12 cellular contexts compared by ENCODE assay signal in genomic region chr4:6999172-7000086, GRCh38. TPM values are rescaled to one million over a fixed set of nuclear protein-coding genes. Genes with fewer than 3 reads are reported as not detected.
DNase-seq lines count a peak whose midpoint lies in the region; ATAC-seq and TF ChIP-seq lines count a peak whose summit lies in the region.
"Had no signal": no experiment of that assay in that cellular context is flagged by ENCODE, and none has a peak within 500 bp of the region (broad histone marks: within the 10 kb centered on the region; RNA-seq: fewer than 3 reads in every experiment).

No MANE protein-coding gene starts in this region.

- H3K9me3 Mint-ChIP-seq in activated naive CD4-positive, alpha-beta T cell treated with anti-CD3 and anti-CD28 coated beads, Interleukin-2, amount 10 ng/mL, durations not matched to agents 7 days and 5 days = no peaks in the 10 kb centered on the region

- DNase-seq in Ammon's horn (ENCODE audit: low spot score) (peak; percentile 42), IMR-90 (no peak), mesendoderm (peak; percentile 56), WERI-Rb-1 (no peak), NCI-H1105 (lab: John Stamatoyannopoulos, UW) (no peak)
- DNase-seq in activated naive CD4-positive, alpha-beta T cell treated with anti-CD3 and anti-CD28 coated beads, Interleukin-2, amount 10 ng/mL, durations not matched to agents 7 days and 5 days = peak; percentile 77
- DNase-seq: body of pancreas, DMS153, glutamatergic neuron, NCI-H69 had no signal

- H3K4me3 Mint-ChIP-seq in activated naive CD4-positive, alpha-beta T cell treated with anti-CD3 and anti-CD28 coated beads, Interleukin-2, amount 10 ng/mL, durations not matched to agents 7 days and 5 days = peak overlapping the region; percentile 6

- intact Hi-C loops in IMR-90 (cut with micrococcal nuclease) = no loop called here

- no peak overlapping the region for H4K8ac ChIP-seq in IMR-90 (ENCODE audit: low read depth in 2 of 2, low read length in 2 of 2)
- no peak overlapping the region for H4K8ac ChIP-seq in mesendoderm (ENCODE audit: low read depth, low read length)

- H3K14ac ChIP-seq in IMR-90 (replicated peaks; ENCODE audit: low read depth, low read length) = no peak overlapping the region

- H3K4me1 ChIP-seq in IMR-90 (ENCODE audit: control insufficient read depth, insufficient read depth, low read length) (no peaks in the 10 kb centered on the region), mesendoderm (ENCODE audit: control insufficient read depth, low read depth, low read length) (no peaks in the 10 kb centered on the region)
- H3K4me1 ChIP-seq: body of pancreas had no signal

- H4K91ac ChIP-seq in IMR-90 (ENCODE audit: insufficient read depth, low read depth, low read length) = no peak overlapping the region

- in situ Hi-C loops in IMR-90 (cut with MboI; ENCODE audit: low sequenced_read_pairs) = no loop called here

- no peak overlapping the region for H3K4me2 ChIP-seq in IMR-90 (ENCODE audit: low read depth, low read length)
- no peak overlapping the region for H3K4me2 ChIP-seq in mesendoderm (ENCODE audit: low read length)

- no peak for TF ChIP-seq RAD21 in IMR-90 (IDR thresholded peaks at IDR 0.05; ENCODE audit: low read length)

- H2AK9ac ChIP-seq in IMR-90 (replicated peaks; ENCODE audit: low read depth, low read length, poor library complexity) = peak overlapping the region; percentile 71

- H3K4ac ChIP-seq in IMR-90 (ENCODE audit: low read depth, low read length) = no peak overlapping the region
- H3K4ac ChIP-seq in mesendoderm (ENCODE audit: low read depth, low read length) = no peak overlapping the region

- no peak for TF ChIP-seq POLR2A in IMR-90 (IDR thresholded peaks at IDR 0.05; ENCODE audit: low read depth, low read length)

- H3K9me1 ChIP-seq in IMR-90 (ENCODE audit: insufficient read depth, low read length) = no peaks in the 10 kb centered on the region; the same call in 1 of the 2 replicates

- H2BK5ac ChIP-seq in IMR-90 (ENCODE audit: low read depth, low read length, poor library complexity, severe bottlenecking) (no peak overlapping the region), mesendoderm (ENCODE audit: low read length) (no peak overlapping the region)

- no peak overlapping the region for H3K56ac ChIP-seq in IMR-90 (ENCODE audit: extremely low read depth, insufficient read depth, low read length)
- no peak overlapping the region for H3K56ac ChIP-seq in mesendoderm (ENCODE audit: low read length)

- WGBS in IMR-90 (ENCODE audit: extremely low coverage in 2 of 2, insufficient read length in 1 of 2), 2 experiments = 93% methylated on average over 10 of the region's 14 CpGs; no CpG with 5 or more reads in 1 of the 2 experiments
- WGBS in mesendoderm (ENCODE audit: extremely low coverage, insufficient coverage, low lambda C conversion rate) = no CpG with 5 or more reads among the region's 14 CpGs

- H3K9me3 ChIP-seq in IMR-90 (ENCODE audit: control insufficient read depth, insufficient read depth, low read length) (no peaks in the 10 kb centered on the region), WERI-Rb-1 (ENCODE audit: severe bottlenecking) (no peaks in the 10 kb centered on the region)
- H3K9me3 ChIP-seq: body of pancreas had no signal

- H3K27me3 ChIP-seq in IMR-90 (ENCODE audit: control insufficient read depth, insufficient read depth, low read length) = no peaks in the 10 kb centered on the region
- no peaks in the 10 kb centered on the region for H3K27me3 ChIP-seq in mesendoderm (ENCODE audit: insufficient read depth, low read length, poor library complexity)
- no peaks in the 10 kb centered on the region for H3K27me3 ChIP-seq in WERI-Rb-1 (ENCODE audit: insufficient read depth, low read depth, severe bottlenecking)
- H3K27me3 ChIP-seq: body of pancreas had no signal

- H2AK5ac ChIP-seq in IMR-90 (ENCODE audit: low read depth, low read length) = no peak overlapping the region
- H2AK5ac ChIP-seq in mesendoderm (ENCODE audit: low read length) = no peak overlapping the region

- peaks cover 42% of the 10 kb centered on the region for H3K4me1 Mint-ChIP-seq in activated naive CD4-positive, alpha-beta T cell treated with anti-CD3 and anti-CD28 coated beads, Interleukin-2, amount 10 ng/mL, durations not matched to agents 7 days and 5 days

- dilution Hi-C loops in IMR-90 (cut with HindIII; ENCODE audit: low sequenced_read_pairs, unreplicated experiment) = no loop called here

- H3K9ac ChIP-seq in IMR-90 (ENCODE audit: low read depth, low read length) = no peak overlapping the region
- H3K9ac ChIP-seq in mesendoderm (ENCODE audit: low read length) = no peak overlapping the region

- POLR2A ChIA-PET in IMR-90 (lab: Charles Lee; ENCODE audit: unreplicated experiment) = no interaction called here

- H2AFZ ChIP-seq in IMR-90 (replicated peaks; ENCODE audit: low read length, poor library complexity) = no peak overlapping the region

- H3K36me3 ChIP-seq in IMR-90 (ENCODE audit: control insufficient read depth, insufficient read depth, low read length) (peaks cover 57% of the 10 kb centered on the region), mesendoderm (ENCODE audit: control insufficient read depth, insufficient read depth, low read length) (peaks cover 20% of the 10 kb centered on the region), WERI-Rb-1 (peaks cover 87% of the 10 kb centered on the region)

- H2BK20ac ChIP-seq in IMR-90 (ENCODE audit: low read depth, low read length) = no peak overlapping the region

- H3K27ac Mint-ChIP-seq in activated naive CD4-positive, alpha-beta T cell treated with anti-CD3 and anti-CD28 coated beads, Interleukin-2, amount 10 ng/mL, durations not matched to agents 7 days and 5 days = peak overlapping the region; percentile 93

- H3K79me2 ChIP-seq in mesendoderm (ENCODE audit: control insufficient read depth, insufficient read depth, low read length) = no peaks in the 10 kb centered on the region

- H3K23ac ChIP-seq in IMR-90 (ENCODE audit: low read depth, low read length) (no peak overlapping the region), mesendoderm (ENCODE audit: low read length) (no peak overlapping the region)

- H3K27me3 Mint-ChIP-seq in activated naive CD4-positive, alpha-beta T cell treated with anti-CD3 and anti-CD28 coated beads, Interleukin-2, amount 10 ng/mL, durations not matched to agents 7 days and 5 days = no peaks in the 10 kb centered on the region

- no peak overlapping the region for H4K5ac ChIP-seq in IMR-90 (ENCODE audit: low read depth, low read length)
- no peak overlapping the region for H4K5ac ChIP-seq in mesendoderm (ENCODE audit: low read length)

- H3K79me1 ChIP-seq in IMR-90 (ENCODE audit: low read depth in 1 of 2, low read length in 2 of 2) = peaks cover 16 to 30% of the 10 kb centered on the region in 2 experiments
- H3K79me1 ChIP-seq in mesendoderm (ENCODE audit: low read length) = peaks cover 2% of the 10 kb centered on the region

- no peak overlapping the region for H3K27ac ChIP-seq in IMR-90 (ENCODE audit: insufficient read depth, low read length)
- no peak overlapping the region for H3K27ac ChIP-seq in mesendoderm (ENCODE audit: low read depth, low read length)
- no peak overlapping the region for H3K27ac ChIP-seq in WERI-Rb-1
- H3K27ac ChIP-seq: body of pancreas had no signal

- CTCF ChIA-PET in IMR-90 (lab: Yijun Ruan, JAX) = no interaction called here
- CTCF ChIA-PET in activated naive CD4-positive, alpha-beta T cell treated with anti-CD3 and anti-CD28 coated beads, Interleukin-2, amount 10 ng/mL, durations not matched to agents 7 days and 5 days (lab: Charles Lee) = interaction anchor here (1.0 to 2.0 kb wide), 7 partner anchors 10 to 280 kb away, joined by 3 to 10 read pairs (median 3); no protein-coding TSS in a partner anchor

- BruUV-seq in IMR-90 (replicated peaks; lab: Mats Ljungman, UMichigan) = no TSS peak

- ATAC-seq in IMR-90 (ENCODE audit: low read depth) = no peak
- ATAC-seq in HG03135 (IDR thresholded peaks at IDR 0.05; ENCODE audit: unreplicated experiment) = no peak
- ATAC-seq in GM21619 (IDR thresholded peaks at IDR 0.05; ENCODE audit: unreplicated experiment) = no peak
- ATAC-seq: body of pancreas had no signal

- TF ChIP-seq CTCF in IMR-90 (conservative IDR thresholded peaks at IDR 0.05; ENCODE audit: low read depth, low read length) (no peak), WERI-Rb-1 (IDR thresholded peaks at IDR 0.05; ENCODE audit: low read depth, low read length) (no peak)

- H3K18ac ChIP-seq in IMR-90 (ENCODE audit: low read depth, low read length) (no peak overlapping the region), mesendoderm (ENCODE audit: low read length) (no peak overlapping the region)

- H2BK120ac ChIP-seq in IMR-90 (ENCODE audit: low read depth, low read length) (no peak overlapping the region), mesendoderm (ENCODE audit: low read depth, low read length) (no peak overlapping the region)

- no peaks in the 10 kb centered on the region for H4K20me1 ChIP-seq in IMR-90 (ENCODE audit: insufficient read depth, low read length)

- H2BK15ac ChIP-seq in IMR-90 (ENCODE audit: low read depth, low read length) (no peak overlapping the region), mesendoderm (replicated peaks; ENCODE audit: low read depth) (no peak overlapping the region)

- H3K4me3 ChIP-seq in IMR-90 (ENCODE audit: insufficient read depth, low read depth, low read length) (no peak overlapping the region), mesendoderm (ENCODE audit: low read length) (no peak overlapping the region), WERI-Rb-1 (ENCODE audit: low read depth, low read length) (no peak overlapping the region)
- H3K4me3 ChIP-seq: body of pancreas had no signal

- H3K36me3 Mint-ChIP-seq in activated naive CD4-positive, alpha-beta T cell treated with anti-CD3 and anti-CD28 coated beads, Interleukin-2, amount 10 ng/mL, durations not matched to agents 7 days and 5 days = peaks cover 76% of the 10 kb centered on the region

TF ChIP-seq in IMR-90, 13 proteins besides CTCF, POLR2A, EP300 and RAD21:
- TF ChIP-seq CEBPB (IDR thresholded peaks at IDR 0.05; ENCODE audit: low read depth, low read length) (peak; percentile 68), MAZ (IDR thresholded peaks at IDR 0.05; ENCODE audit: borderline replicate concordance, low read depth, low read length) (no peak)

RNA-seq across cellular contexts. Expression of gene TADA2B, which starts 43.7 kb away (rescaled TPM):
- total RNA-seq in IMR-90 (2012; rRNA removed) = 6.1 and 8.1 TPM in 2 replicates
- polyA plus RNA-seq in IMR-90 (2012; rRNA removed) = 8.1 and 8.6 TPM in 2 replicates
- 5.2 and 6.9 TPM in 2 replicates for polyA plus RNA-seq in IMR-90 (2012; cell fraction: cytosol; rRNA removed)
- polyA plus RNA-seq in IMR-90 (2012; cell fraction: nucleus; rRNA removed; ENCODE audit: low replicate concordance) = 5.7 and 6.6 TPM in 2 replicates
- polyA plus RNA-seq in mesendoderm (2013, experiment 1 of 2) = 8.0 TPM
- polyA plus RNA-seq in mesendoderm (2013, experiment 2 of 2) = 8.3 TPM

Comparison
In these comparisons a context has a peak if more than half of its experiments do, and no peak if none do; other contexts are left out.
1. DNase-seq: peak in Ammon's horn (single experiment), activated naive CD4-positive, alpha-beta T cell treated with anti-CD3 and anti-CD28 coated beads, Interleukin-2, amount 10 ng/mL, durations not matched to agents 7 days and 5 days (single experiment) and mesendoderm (single experiment); none in IMR-90 (single experiment), WERI-Rb-1 (single experiment) and NCI-H1105 (single experiment).